ENCODE assay signal across 3 cellular contexts in genomic region chr9:16639644-16640043, GRCh38.
"Had no signal": no experiment of that assay in that cellular context is flagged by ENCODE, and none has a peak within 500 bp of the region (broad histone marks: within the 10 kb centered on the region; RNA-seq: fewer than 3 reads in every experiment).

No MANE protein-coding gene starts in this region.

- ATAC-seq: GM12878 had no signal

- H3K4me3 ChIP-seq: GM12878 had no signal

- DNase-seq: GDM1, GF-D8 had no signal
